ENCODE assay signal across 23 cellular contexts in genomic region chr18:42185486-42185885, GRCh38.
"Had no signal": no experiment of that assay in that cellular context is flagged by ENCODE, and none has a peak within 500 bp of the region (broad histone marks: within the 10 kb centered on the region; RNA-seq: fewer than 3 reads in every experiment).

No MANE protein-coding gene starts in this region.

- H3K9me3 ChIP-seq: adrenal gland, MG63, SJSA1 had no signal

- H3K4me3 ChIP-seq: adrenal gland, MG63, SJSA1 had no signal

- H3K36me3 ChIP-seq: adrenal gland, MG63, SJSA1 had no signal

- DNase-seq: activated CD4-positive, alpha-beta T cell treated with anti-CD3 and anti-CD28 coated beads for 4 hours; activated CD8-positive, alpha-beta memory T cell treated with anti-CD3 and anti-CD28 coated beads, Interleukin-2, amount 50 U/mL, for 4 hours; activated CD8-positive, alpha-beta T cell treated with anti-CD3 and anti-CD28 coated beads for 36 hours; activated naive CD4-positive, alpha-beta T cell treated with anti-CD3 and anti-CD28 coated beads, Interleukin-2, amount 50 U/mL, for 16 hours; activated naive CD8-positive, alpha-beta T cell treated with anti-CD3 and anti-CD28 coated beads, Interleukin-2, amount 10 ng/mL, durations not matched to agents 7 days and 5 days; activated T-cell treated with anti-CD3 and anti-CD28 coated beads, Interleukin-2, amount 50 U/mL, for 72 hours; adrenal gland; anterior cingulate cortex; MG63; NCI-H1092 treated with DMSO at 0.1 percent for 48 hours; NCI-H1417 treated with DMSO at 0.1 percent for 48 hours; NCI-H1694 treated with DMSO at 0.1 percent for 48 hours; NCI-H2029 treated with DMSO at 0.1 percent for 48 hours; NCI-H446; NCI-H526; SHP77; T-cell; T-helper 2 cell; T1000 had no signal

- H3K4me1 ChIP-seq: adrenal gland had no signal

- H3K4me2 ChIP-seq: KMS-11 had no signal

- H3K27ac ChIP-seq: adrenal gland, KMS-11, SJSA1 had no signal

- H3K27me3 ChIP-seq: adrenal gland, MG63, SJSA1 had no signal

- FAIRE-seq: RCC 7860, TTC549 had no signal

- H3K9ac ChIP-seq: KMS-11 had no signal
